21 cellular contexts compared by ENCODE assay signal in genomic region chr10:97066877-97067555, GRCh38.
"Had no signal": no experiment of that assay in that cellular context is flagged by ENCODE, and none has a peak within 500 bp of the region (broad histone marks: within the 10 kb centered on the region; RNA-seq: fewer than 3 reads in every experiment).

No MANE protein-coding gene starts in this region.

- H3K9ac ChIP-seq: parathyroid adenoma had no signal

- H3K4me2 ChIP-seq: smooth muscle cell had no signal

- H3K79me2 ChIP-seq: parathyroid adenoma had no signal

- FAIRE-seq: endometrium, frontal cortex, islet of Langerhans had no signal

- H2AFZ ChIP-seq: parathyroid adenoma had no signal

- H3K36me3 ChIP-seq: lower lobe of right lung, neutrophil, right atrium auricular region, thoracic aorta, tibial nerve, upper lobe of left lung, uterus had no signal

- H3K9me3 ChIP-seq: neutrophil, uterus had no signal

- DNase-seq: dermis blood vessel endothelial cell; effector memory CD4-positive, alpha-beta T cell; kidney glomerular epithelial cell; left colon; left ventricle myocardium superior; lower lobe of right lung; naive thymus-derived CD8-positive, alpha-beta T cell; stimulated activated CD4-positive, alpha-beta T cell treated with anti-CD3 and anti-CD28 coated beads, Interleukin-4, amount 100 ng/mL, for 4 hours; stimulated activated naive CD8-positive, alpha-beta T cell treated with anti-CD3 and anti-CD28 coated beads, Interleukin-15, Interleukin-2, amounts not matched to agents 100 U/mL and 50 U/mL, for 24 hours; uterus had no signal

- H3K27me3 ChIP-seq: right atrium auricular region, upper lobe of left lung, uterus had no signal

- H3K4me3 ChIP-seq: coronary artery, lower lobe of right lung, right atrium auricular region, smooth muscle cell, thoracic aorta, tibial nerve, upper lobe of left lung, uterus had no signal

- H3K27ac ChIP-seq: coronary artery, lower lobe of right lung, neutrophil, parathyroid adenoma, right atrium auricular region, thoracic aorta, tibial nerve, upper lobe of left lung, uterus had no signal

- H3K4me1 ChIP-seq: lower lobe of right lung, parathyroid adenoma, right atrium auricular region, tibial nerve, upper lobe of left lung, uterus had no signal
